ENCODE assay signal across 8 cellular contexts in the genomic region with DNA sequence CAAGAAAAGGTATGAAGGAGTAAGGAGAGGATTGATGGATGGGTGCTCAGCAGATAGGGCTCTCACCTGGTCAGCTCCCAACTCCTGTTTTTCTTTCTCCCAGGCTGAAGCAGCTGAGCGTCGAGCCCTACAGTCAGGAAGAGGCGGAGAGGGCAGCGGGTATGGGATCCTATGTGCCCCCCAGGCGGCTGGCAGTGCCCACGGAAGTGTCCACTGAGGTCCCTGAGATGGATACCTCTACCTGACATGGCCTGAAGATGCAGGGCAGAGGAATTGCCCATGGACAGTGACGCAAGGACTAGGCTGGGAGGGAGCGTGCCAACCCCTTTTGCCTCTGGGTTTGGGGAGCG. TPM values are rescaled to one million over a fixed set of nuclear protein-coding genes. Genes with fewer than 3 reads are reported as not detected.
DNase-seq lines count a peak whose midpoint lies in the region; ATAC-seq and TF ChIP-seq lines count a peak whose summit lies in the region.

No MANE protein-coding gene starts in this region.

- TF ChIP-seq CTCF in Peyer's patch (IDR thresholded peaks at IDR 0.05) (no peak), esophagus muscularis mucosa (IDR thresholded peaks at IDR 0.05) (no peak), osteocyte (IDR thresholded peaks at IDR 0.05) (no peak)

- 81% methylated on average over 6 of the region's 9 CpGs for WGBS in esophagus muscularis mucosa

- POLR2A ChIA-PET in CD8-positive, alpha-beta memory T cell (lab: Charles Lee): interaction anchor here (1.0 kb wide), 1 partner anchor 221 kb away, joined by 3 read pairs; no protein-coding TSS in a partner anchor

- peak overlapping the region; percentile 86 for H3K27ac ChIP-seq in CD8-positive, alpha-beta memory T cell (ENCODE audit: low read depth, low read length)
- peak overlapping the region in 2 of 4 donors; percentile 76 to 79 for H3K27ac ChIP-seq in Peyer's patch
- peak overlapping the region in 3 of 4 donors; percentile 77 to 89 (median 77) for H3K27ac ChIP-seq in esophagus muscularis mucosa (replicated peaks in 1 of 4)

- no peak for TF ChIP-seq EP300 in esophagus muscularis mucosa (IDR thresholded peaks at IDR 0.05)

- H3K9me3 ChIP-seq in CD8-positive, alpha-beta memory T cell (ENCODE audit: low read length): no peaks in the 10 kb centered on the region
- no peaks in the 10 kb centered on the region for H3K9me3 ChIP-seq in Peyer's patch
- no peaks in the 10 kb centered on the region for H3K9me3 ChIP-seq in esophagus muscularis mucosa

- peak overlapping the region; percentile 86 to 95 (median 88) for H3K4me3 Mint-ChIP-seq in CD8-positive, alpha-beta memory T cell
- peak overlapping the region; percentile 88 for H3K4me3 Mint-ChIP-seq in osteocyte (ENCODE audit: unreplicated experiment)

- TF ChIP-seq POLR2A in Peyer's patch (IDR thresholded peaks at IDR 0.05) (no peak), esophagus muscularis mucosa (IDR thresholded peaks at IDR 0.05; ENCODE audit: low read depth) (no peak)

- H3K4me1 ChIP-seq in CD8-positive, alpha-beta memory T cell (ENCODE audit: insufficient read depth, low read length): peaks cover 17% of the 10 kb centered on the region
- H3K4me1 ChIP-seq in Peyer's patch (peaks cover 0 to 14% (median 3%) of the 10 kb centered on the region in 4 donors), esophagus muscularis mucosa (peaks cover 19 to 28% (median 24%) of the 10 kb centered on the region in 4 donors)

- intact Hi-C loops in esophagus muscularis mucosa (cut with DNase I): loop anchor here (2.0 to 5.0 kb wide), 2 partner anchors 64 to 152 kb away; a partner anchor contains a TSS

- H3K9me3 Mint-ChIP-seq in CD8-positive, alpha-beta memory T cell: no peaks in the 10 kb centered on the region
- no peaks in the 10 kb centered on the region for H3K9me3 Mint-ChIP-seq in osteocyte (ENCODE audit: unreplicated experiment)

- H3K4me1 Mint-ChIP-seq in CD8-positive, alpha-beta memory T cell: peaks cover 12 to 25% (median 22%) of the 10 kb centered on the region in 3 donors
- peaks cover 8% of the 10 kb centered on the region for H3K4me1 Mint-ChIP-seq in osteocyte (ENCODE audit: unreplicated experiment)

- no peak for DNase-seq in CD8-positive, alpha-beta memory T cell
- DNase-seq in Peyer's patch (no peak), esophagus muscularis mucosa (ENCODE audit: extremely low spot score) (no peak), osteocyte (ENCODE audit: extremely low spot score, unreplicated experiment) (no peak)
- no peak for DNase-seq in activated effector memory CD4-positive, alpha-beta T cell treated with Interleukin-2 at 50 U/mL for 16 hours
- no peak for DNase-seq in stimulated activated CD4-positive, alpha-beta T cell treated with anti-CD3 and anti-CD28 coated beads, Interleukin-2, amount 100 ng/mL, for 48 hours

- ATAC-seq in GM18868 (IDR thresholded peaks at IDR 0.05; ENCODE audit: unreplicated experiment) (no peak), GM19463 (IDR thresholded peaks at IDR 0.05; ENCODE audit: unreplicated experiment) (no peak)

- H3K36me3 ChIP-seq in CD8-positive, alpha-beta memory T cell (ENCODE audit: insufficient read depth, low read length): no peaks in the 10 kb centered on the region
- H3K36me3 ChIP-seq in Peyer's patch: no peaks in the 10 kb centered on the region
- peaks cover 0 to 12% (median 7%) of the 10 kb centered on the region in 4 donors for H3K36me3 ChIP-seq in esophagus muscularis mucosa

- H3K27ac Mint-ChIP-seq in CD8-positive, alpha-beta memory T cell: peak overlapping the region in 7 of 8 donors; percentile 39 to 89 (median 82)
- H3K27ac Mint-ChIP-seq in osteocyte (ENCODE audit: unreplicated experiment): peak overlapping the region; percentile 86

- CTCF ChIA-PET in CD8-positive, alpha-beta memory T cell (lab: Charles Lee): interaction anchor here (0.7 to 8.2 kb wide), 24 partner anchors 8 to 272 kb away, joined by 3 to 87 read pairs (median 5); a partner anchor contains a TSS

- H3K27me3 Mint-ChIP-seq in CD8-positive, alpha-beta memory T cell: peaks cover 0 to 2% of the 10 kb centered on the region in 2 donors
- no peaks in the 10 kb centered on the region for H3K27me3 Mint-ChIP-seq in osteocyte (ENCODE audit: unreplicated experiment)

- peak overlapping the region; percentile 68 for H3K4me3 ChIP-seq in CD8-positive, alpha-beta memory T cell (ENCODE audit: low read length)
- peak overlapping the region; percentile 67 to 81 (median 74) for H3K4me3 ChIP-seq in Peyer's patch
- peak overlapping the region; percentile 74 to 97 (median 91) for H3K4me3 ChIP-seq in esophagus muscularis mucosa

- no peaks in the 10 kb centered on the region for H3K27me3 ChIP-seq in CD8-positive, alpha-beta memory T cell (ENCODE audit: insufficient read depth, low read length, poor library complexity, severe bottlenecking)
- H3K27me3 ChIP-seq in Peyer's patch (no peaks in the 10 kb centered on the region), esophagus muscularis mucosa (no peaks in the 10 kb centered on the region)

- peaks cover 0 to 6% (median 0%) of the 10 kb centered on the region in 3 donors for H3K36me3 Mint-ChIP-seq in CD8-positive, alpha-beta memory T cell
- H3K36me3 Mint-ChIP-seq in osteocyte (ENCODE audit: unreplicated experiment): no peaks in the 10 kb centered on the region

RNA-seq across cellular contexts. Expression of a gene that starts 0.7 kb away (rescaled TPM):
- 10 to 100 TPM; 86.4 to 87.9 TPM for total RNA-seq in CD8-positive, alpha-beta memory T cell
- 26.2 TPM for polyA plus RNA-seq in CD8-positive, alpha-beta memory T cell
- 10 to 100 TPM; 11.7 to 19.5 (median 15.5) TPM for total RNA-seq in Peyer's patch
- 10 to 100 TPM; 10.4 to 41.6 (median 22.5) TPM for total RNA-seq in esophagus muscularis mucosa
- 26.8 and 28.6 TPM in 2 replicates for total RNA-seq in osteocyte

RNA-seq across cellular contexts. Expression of a gene that starts 1.2 kb away (rescaled TPM):
- not detected for total RNA-seq in CD8-positive, alpha-beta memory T cell
- polyA plus RNA-seq in CD8-positive, alpha-beta memory T cell: 0.85 TPM
- total RNA-seq in Peyer's patch (not detected), esophagus muscularis mucosa (not detected), osteocyte (not detected in 2 replicates)

RNA-seq across cellular contexts. Expression of a gene that starts 1.7 kb away (rescaled TPM):
- total RNA-seq in CD8-positive, alpha-beta memory T cell: not detected
- polyA plus RNA-seq in CD8-positive, alpha-beta memory T cell: not detected
- total RNA-seq in Peyer's patch: not detected
- not detected for total RNA-seq in esophagus muscularis mucosa
- total RNA-seq in osteocyte: not detected in 2 replicates

RNA-seq across cellular contexts. Expression of a gene that starts 6.8 kb away (rescaled TPM):
- total RNA-seq in CD8-positive, alpha-beta memory T cell: under 1 TPM; 0.37 to 0.86 TPM
- not detected for polyA plus RNA-seq in CD8-positive, alpha-beta memory T cell
- 100 to 1,000 TPM in 2 of 4 donors, 10 to 100 TPM in 2; 28.9 to 160 (median 105) TPM for total RNA-seq in Peyer's patch
- total RNA-seq in esophagus muscularis mucosa: 1 to 10 TPM; 1.4 to 2.6 (median 1.9) TPM
- 0.89 and 1.1 TPM in 2 replicates for total RNA-seq in osteocyte

RNA-seq across cellular contexts. Expression of a gene that starts 11.6 kb away (rescaled TPM):
- total RNA-seq in CD8-positive, alpha-beta memory T cell: not detected
- not detected for polyA plus RNA-seq in CD8-positive, alpha-beta memory T cell
- total RNA-seq in Peyer's patch (1 to 10 TPM in 3 of 4 donors, not detected in 1; 1.3 to 6.6 (median 1.3) TPM), esophagus muscularis mucosa (10 to 100 TPM in 2 of 4 donors, 1 to 10 TPM in 2; 2.9 to 17.9 (median 11.6) TPM), osteocyte (not detected in 2 replicates)
